ENCODE assay signal across 8 cellular contexts in the genomic region with DNA sequence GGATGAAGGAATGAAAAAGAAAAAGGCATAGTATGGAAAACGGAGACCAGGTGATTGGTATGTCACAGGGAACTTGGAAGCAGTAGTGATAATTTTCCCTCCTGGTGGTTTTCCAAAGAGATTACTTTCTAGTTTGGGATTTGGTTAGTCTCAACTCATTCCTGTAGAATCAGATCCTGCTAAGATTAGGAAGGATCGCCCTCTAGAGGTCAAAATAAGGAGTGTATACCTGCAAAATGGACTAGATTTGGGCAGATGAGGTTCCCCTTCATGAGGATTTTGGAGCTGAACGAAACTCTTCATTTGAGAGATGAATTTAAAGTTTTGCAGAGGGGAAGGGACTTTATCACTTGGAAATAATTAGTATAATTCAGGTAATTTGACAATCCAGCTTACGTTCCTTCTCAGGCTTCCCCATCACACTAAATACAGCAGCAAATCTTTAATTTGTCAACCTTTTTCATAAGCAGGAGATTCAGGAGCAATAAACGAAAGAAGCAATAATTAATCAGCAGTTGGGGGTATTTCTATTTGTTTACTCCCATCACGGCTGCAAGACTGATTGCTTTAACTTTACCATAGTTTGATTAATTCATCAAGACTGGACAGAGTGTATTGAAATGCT.
DNase-seq lines count a peak whose midpoint lies in the region; ATAC-seq and TF ChIP-seq lines count a peak whose summit lies in the region.

No MANE protein-coding gene starts in this region.

- peak; percentile 88 for TF ChIP-seq RAD21 in HCT116 (IDR thresholded peaks at IDR 0.05; ENCODE audit: low read depth)

- TF ChIP-seq CTCF in HCT116 (IDR thresholded peaks at IDR 0.05 in 2 of 3, conservative IDR thresholded peaks at IDR 0.05 in 1 of 3; ENCODE audit: borderline replicate concordance in 1 of 3, insufficient read depth in 1 of 3, low read depth in 2 of 3, low read length in 2 of 3) (peak; percentile 72 to 90 (median 77); a peak in 5 of 6 replicates), heart right ventricle (IDR thresholded peaks at IDR 0.05) (peak; percentile 52 to 88 (median 81))

- H3K4me2 ChIP-seq in HCT116 (ENCODE audit: low read length): peak overlapping the region; percentile 19; the same call in 1 of the 2 replicates

- peaks cover 2% of the 10 kb centered on the region for H3K27me3 Mint-ChIP-seq in activated CD8-positive, alpha-beta memory T cell treated with anti-CD3 and anti-CD28 coated beads, Interleukin-2, amount 10 ng/mL, durations not matched to agents 7 days and 5 days
- H3K27me3 Mint-ChIP-seq in activated CD8-positive, alpha-beta T cell treated with anti-CD3 and anti-CD28 coated beads, Interleukin-2, amount 10 ng/mL, durations not matched to agents 7 days and 5 days (ENCODE audit: low read depth): peaks cover 5% of the 10 kb centered on the region
- H3K27me3 Mint-ChIP-seq in activated naive CD8-positive, alpha-beta T cell treated with anti-CD3 and anti-CD28 coated beads for 36 hours: no peaks in the 10 kb centered on the region

- RAD21 ChIA-PET in HCT116 (lab: Charles Lee; ENCODE audit: low non-redundant PET in 1 of 2, low total read pairs in 2 of 2, uncharacterized antibody in 2 of 2, unreplicated experiment in 2 of 2): interaction anchor here in 1 of 2 experiments (0.7 kb wide), 1 partner anchor 282 kb away, joined by 3 read pairs; no protein-coding TSS in a partner anchor

- H2AFZ ChIP-seq in HCT116 (ENCODE audit: low read depth, low read length, poor library complexity, severe bottlenecking): peak overlapping the region; percentile 59

- no peak for DNase-seq in activated CD8-positive, alpha-beta memory T cell treated with anti-CD3 and anti-CD28 coated beads, Interleukin-2, amount 10 ng/mL, durations not matched to agents 7 days and 5 days
- no peak for DNase-seq in activated CD8-positive, alpha-beta memory T cell treated with anti-CD3 and anti-CD28 coated beads, Interleukin-2, amount 50 U/mL, for 4 hours
- DNase-seq in HCT116 (ENCODE audit: low read depth, low spot score) (peak; percentile 53), NCI-H2107 treated with DMSO at 0.1 percent for 48 hours (lab: John Stamatoyannopoulos, UW; ENCODE audit: unreplicated experiment) (peak; percentile 21), heart right ventricle (peak in 1 of 2 donors; percentile 10), sciatic nerve (ENCODE audit: low spot score) (no peak)
- peak; percentile 23 for DNase-seq in activated CD8-positive, alpha-beta T cell treated with anti-CD3 and anti-CD28 coated beads, Interleukin-2, amount 10 ng/mL, durations not matched to agents 7 days and 5 days
- no peak for DNase-seq in activated naive CD8-positive, alpha-beta T cell treated with anti-CD3 and anti-CD28 coated beads for 36 hours

- H3K27ac ChIP-seq in HCT116 (ENCODE audit: low read depth, low read length) (no peak overlapping the region), heart right ventricle (no peak overlapping the region)

- H3K9me3 ChIP-seq in HCT116 (ENCODE audit: control insufficient read depth in 1 of 2, insufficient read depth in 1 of 2, low read depth in 1 of 2, low read length in 2 of 2): no peaks in the 10 kb centered on the region
- H3K9me3 ChIP-seq in heart right ventricle: peaks cover 0 to 11% (median 0%) of the 10 kb centered on the region in 11 donors

- H3K4me3 Mint-ChIP-seq in activated CD8-positive, alpha-beta memory T cell treated with anti-CD3 and anti-CD28 coated beads, Interleukin-2, amount 10 ng/mL, durations not matched to agents 7 days and 5 days: no peak overlapping the region
- no peak overlapping the region for H3K4me3 Mint-ChIP-seq in activated CD8-positive, alpha-beta T cell treated with anti-CD3 and anti-CD28 coated beads, Interleukin-2, amount 10 ng/mL, durations not matched to agents 7 days and 5 days
- no peak overlapping the region for H3K4me3 Mint-ChIP-seq in activated naive CD8-positive, alpha-beta T cell treated with anti-CD3 and anti-CD28 coated beads for 36 hours

- H4K20me1 ChIP-seq in HCT116 (ENCODE audit: insufficient read depth): no peaks in the 10 kb centered on the region

- H3K36me3 Mint-ChIP-seq in activated CD8-positive, alpha-beta memory T cell treated with anti-CD3 and anti-CD28 coated beads, Interleukin-2, amount 10 ng/mL, durations not matched to agents 7 days and 5 days: no peaks in the 10 kb centered on the region
- H3K36me3 Mint-ChIP-seq in activated CD8-positive, alpha-beta T cell treated with anti-CD3 and anti-CD28 coated beads, Interleukin-2, amount 10 ng/mL, durations not matched to agents 7 days and 5 days (ENCODE audit: low read depth): no peaks in the 10 kb centered on the region
- H3K36me3 Mint-ChIP-seq in activated naive CD8-positive, alpha-beta T cell treated with anti-CD3 and anti-CD28 coated beads for 36 hours: no peaks in the 10 kb centered on the region

- H3K9ac ChIP-seq in HCT116 (ENCODE audit: low read length): no peak overlapping the region

- H3K4me3 ChIP-seq in HCT116 (replicated peaks in 1 of 2; ENCODE audit: low read depth in 1 of 2, low read length in 2 of 2) (no peak overlapping the region), heart right ventricle (no peak overlapping the region)

- H3K36me3 ChIP-seq in HCT116 (ENCODE audit: control insufficient read depth in 1 of 2, insufficient read depth in 2 of 2, low read length in 2 of 2) (no peaks in the 10 kb centered on the region), heart right ventricle (no peaks in the 10 kb centered on the region)

- POLR2A ChIA-PET in HCT116 (lab: Charles Lee): interaction anchor here (0.9 kb wide), 1 partner anchor 65 kb away, joined by 3 read pairs; no protein-coding TSS in a partner anchor
- POLR2A ChIA-PET in activated CD8-positive, alpha-beta T cell treated with anti-CD3 and anti-CD28 coated beads, Interleukin-2, amount 10 ng/mL, durations not matched to agents 7 days and 5 days (lab: Charles Lee): no interaction called here

- H3K4me1 ChIP-seq in HCT116 (ENCODE audit: control insufficient read depth in 1 of 2, insufficient read depth in 2 of 2, low read length in 2 of 2): peaks cover 0 to 2% of the 10 kb centered on the region in 2 experiments; a peak in 1 of 4 replicates
- no peaks in the 10 kb centered on the region for H3K4me1 ChIP-seq in heart right ventricle

- intact Hi-C loops in HCT116 (cut with micrococcal nuclease) (loop anchor here (1.0 kb wide), 1 partner anchor 294 kb away; no protein-coding TSS in a partner anchor), heart right ventricle (cut with DNase I) (loop anchor here in 9 of 10 donors (1.0 to 10.0 kb wide), 11 partner anchors 124 to 679 kb away; no protein-coding TSS in a partner anchor), sciatic nerve (cut with DNase I) (no loop called here)

- 15 to 17% methylated on average over 6 of the region's 6 CpGs for WGBS in heart right ventricle, 2 donors

- ATAC-seq in activated CD8-positive, alpha-beta memory T cell treated with anti-CD3 and anti-CD28 coated beads, Interleukin-2, amount 10 ng/mL, durations not matched to agents 7 days and 5 days: peak; percentile 42
- ATAC-seq in HCT116 (peak; percentile 87), heart right ventricle (peak in 6 of 8 donors; percentile 50 to 70 (median 60)), sciatic nerve (peak; percentile 70)
- peak; percentile 60 for ATAC-seq in activated CD8-positive, alpha-beta T cell treated with anti-CD3 and anti-CD28 coated beads, Interleukin-2, amount 10 ng/mL, durations not matched to agents 7 days and 5 days

- CTCF ChIA-PET in activated CD8-positive, alpha-beta memory T cell treated with anti-CD3 and anti-CD28 coated beads, Interleukin-2, amount 10 ng/mL, durations not matched to agents 7 days and 5 days (lab: Charles Lee): interaction anchor here (0.6 to 1.8 kb wide), 18 partner anchors 11 to 680 kb away, joined by 3 to 9 read pairs (median 3); no protein-coding TSS in a partner anchor
- CTCF ChIA-PET in HCT116 (lab: Charles Lee): interaction anchor here (0.6 to 2.3 kb wide), 9 partner anchors 18 to 1011 kb away, joined by 3 to 8 read pairs (median 4); a partner anchor contains a TSS
- CTCF ChIA-PET in activated CD8-positive, alpha-beta T cell treated with anti-CD3 and anti-CD28 coated beads, Interleukin-2, amount 10 ng/mL, durations not matched to agents 7 days and 5 days (lab: Charles Lee): interaction anchor here (0.6 to 3.7 kb wide), 35 partner anchors 9 to 691 kb away, joined by 3 to 26 read pairs (median 4); no protein-coding TSS in a partner anchor

- H3K27me3 ChIP-seq in HCT116 (ENCODE audit: insufficient read depth, low read length): no peaks in the 10 kb centered on the region
- H3K27me3 ChIP-seq in heart right ventricle: peaks cover 0 to 5% (median 0%) of the 10 kb centered on the region in 7 donors

- no peaks in the 10 kb centered on the region for H3K9me3 Mint-ChIP-seq in activated CD8-positive, alpha-beta memory T cell treated with anti-CD3 and anti-CD28 coated beads, Interleukin-2, amount 10 ng/mL, durations not matched to agents 7 days and 5 days (ENCODE audit: low read depth)
- no peaks in the 10 kb centered on the region for H3K9me3 Mint-ChIP-seq in activated CD8-positive, alpha-beta T cell treated with anti-CD3 and anti-CD28 coated beads, Interleukin-2, amount 10 ng/mL, durations not matched to agents 7 days and 5 days (ENCODE audit: insufficient read depth)
- H3K9me3 Mint-ChIP-seq in activated naive CD8-positive, alpha-beta T cell treated with anti-CD3 and anti-CD28 coated beads for 36 hours: no peaks in the 10 kb centered on the region

- no peaks in the 10 kb centered on the region for H3K79me2 ChIP-seq in HCT116 (ENCODE audit: insufficient read depth, low read length)

- no TSS peak for BruUV-seq in HCT116 (replicated peaks; lab: Mats Ljungman, UMichigan)

- no peaks in the 10 kb centered on the region for H3K4me1 Mint-ChIP-seq in activated CD8-positive, alpha-beta memory T cell treated with anti-CD3 and anti-CD28 coated beads, Interleukin-2, amount 10 ng/mL, durations not matched to agents 7 days and 5 days
- no peaks in the 10 kb centered on the region for H3K4me1 Mint-ChIP-seq in activated CD8-positive, alpha-beta T cell treated with anti-CD3 and anti-CD28 coated beads, Interleukin-2, amount 10 ng/mL, durations not matched to agents 7 days and 5 days (ENCODE audit: low read depth)
- no peaks in the 10 kb centered on the region for H3K4me1 Mint-ChIP-seq in activated naive CD8-positive, alpha-beta T cell treated with anti-CD3 and anti-CD28 coated beads for 36 hours

- H3K27ac Mint-ChIP-seq in activated CD8-positive, alpha-beta memory T cell treated with anti-CD3 and anti-CD28 coated beads, Interleukin-2, amount 10 ng/mL, durations not matched to agents 7 days and 5 days: no peak overlapping the region
- H3K27ac Mint-ChIP-seq in activated CD8-positive, alpha-beta T cell treated with anti-CD3 and anti-CD28 coated beads, Interleukin-2, amount 10 ng/mL, durations not matched to agents 7 days and 5 days: no peak overlapping the region
- H3K27ac Mint-ChIP-seq in activated naive CD8-positive, alpha-beta T cell treated with anti-CD3 and anti-CD28 coated beads for 36 hours: no peak overlapping the region

- TF ChIP-seq POLR2A in HCT116 (IDR thresholded peaks at IDR 0.05; ENCODE audit: borderline replicate concordance, extremely low read depth, insufficient read depth, insufficient read length): no peak

- no peaks in the 10 kb centered on the region for H3K9me2 ChIP-seq in HCT116 (ENCODE audit: insufficient read depth)

TF ChIP-seq in HCT116, 20 proteins besides CTCF, POLR2A, EP300 and RAD21 (continues in another document):
- no peak for TF ChIP-seq SIN3A (IDR thresholded peaks at IDR 0.05; ENCODE audit: low read depth)
- TF ChIP-seq FOSL1 (IDR thresholded peaks at IDR 0.05; ENCODE audit: low read depth): no peak

Comparison
In these comparisons a context has a peak if more than half of its experiments do, and no peak if none do; other contexts are left out.
1. DNase-seq: peak in HCT116 (single experiment), NCI-H2107 treated with DMSO at 0.1 percent for 48 hours (single experiment) and activated CD8-positive, alpha-beta T cell treated with anti-CD3 and anti-CD28 coated beads, Interleukin-2, amount 10 ng/mL, durations not matched to agents 7 days and 5 days (single experiment); none in activated CD8-positive, alpha-beta memory T cell treated with anti-CD3 and anti-CD28 coated beads, Interleukin-2, amount 10 ng/mL, durations not matched to agents 7 days and 5 days (single experiment), activated CD8-positive, alpha-beta memory T cell treated with anti-CD3 and anti-CD28 coated beads, Interleukin-2, amount 50 U/mL, for 4 hours (single experiment), sciatic nerve (single experiment) and activated naive CD8-positive, alpha-beta T cell treated with anti-CD3 and anti-CD28 coated beads for 36 hours (single experiment).
2. Peak in every context shown above with its lines, with median percentiles within 50 percentile points of each other: ATAC-seq.